ENCODE assay signal across 10 cellular contexts in the genomic region with DNA sequence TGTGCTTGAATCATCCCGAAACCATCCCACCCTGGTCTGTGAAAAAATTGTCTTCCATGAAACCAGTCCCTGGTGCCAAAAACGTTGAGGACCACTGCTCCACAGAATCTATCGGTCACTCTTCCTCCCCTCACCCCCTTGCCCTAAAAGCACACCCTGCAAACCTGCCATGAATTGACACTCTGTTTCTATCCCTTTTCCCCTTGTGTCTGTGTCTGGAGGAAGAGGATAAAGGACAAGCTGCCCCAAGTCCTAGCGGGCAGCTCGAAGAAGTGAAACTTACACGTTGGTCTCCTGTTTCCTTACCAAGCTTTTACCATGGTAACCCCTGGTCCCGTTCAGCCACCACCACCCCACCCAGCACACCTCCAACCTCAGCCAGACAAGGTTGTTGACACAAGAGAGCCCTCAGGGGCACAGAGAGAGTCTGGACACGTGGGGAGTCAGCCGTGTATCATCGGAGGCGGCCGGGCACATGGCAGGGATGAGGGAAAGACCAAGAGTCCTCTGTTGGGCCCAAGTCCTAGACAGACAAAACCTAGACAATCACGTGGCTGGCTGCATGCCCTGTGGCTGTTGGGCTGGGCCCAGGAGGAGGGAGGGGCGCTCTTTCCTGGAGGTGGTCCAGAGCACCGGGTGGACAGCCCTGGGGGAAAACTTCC. TPM values are rescaled to one million over a fixed set of nuclear protein-coding genes. Genes with fewer than 3 reads are reported as not detected.
A peak's percentile ranks its signal among the peaks of the same experiment; 100 is the strongest.
DNase-seq lines count a peak whose midpoint lies in the region; ATAC-seq and TF ChIP-seq lines count a peak whose summit lies in the region.
"Had no signal": no experiment of that assay in that cellular context is flagged by ENCODE, and none has a peak within 500 bp of the region (broad histone marks: within the 10 kb centered on the region; RNA-seq: fewer than 3 reads in every experiment).

No MANE protein-coding gene starts in this region.

- H3K27me3 Mint-ChIP-seq in T-helper 17 cell: peaks cover 83% of the 10 kb centered on the region
- H3K27me3 Mint-ChIP-seq in activated T-cell treated with anti-CD3 and anti-CD28 coated beads, Interleukin-2, amount 50 U/mL, for 24 hours: peaks cover 57% of the 10 kb centered on the region

- peak overlapping the region; percentile 84 for H3K4me3 Mint-ChIP-seq in T-helper 17 cell
- H3K4me3 Mint-ChIP-seq in activated T-cell treated with anti-CD3 and anti-CD28 coated beads, Interleukin-2, amount 50 U/mL, for 24 hours: no peak overlapping the region

- peaks cover 21 to 22% of the 10 kb centered on the region in 2 donors for H3K4me1 ChIP-seq in gastrocnemius medialis

- H3K9me3 Mint-ChIP-seq in activated T-cell treated with anti-CD3 and anti-CD28 coated beads, Interleukin-2, amount 50 U/mL, for 24 hours: no peaks in the 10 kb centered on the region

- H3K36me3 ChIP-seq in gastrocnemius medialis: no peaks in the 10 kb centered on the region

- H3K27me3 ChIP-seq in gastrocnemius medialis: peaks cover 9 to 22% (median 19%) of the 10 kb centered on the region in 3 donors

- TF ChIP-seq POLR2A in gastrocnemius medialis (IDR thresholded peaks at IDR 0.05): no peak

- H3K36me3 Mint-ChIP-seq in T-helper 17 cell (ENCODE audit: low read depth): peaks cover 14% of the 10 kb centered on the region
- H3K36me3 Mint-ChIP-seq in activated T-cell treated with anti-CD3 and anti-CD28 coated beads, Interleukin-2, amount 50 U/mL, for 24 hours (ENCODE audit: low read depth): no peaks in the 10 kb centered on the region

- in situ Hi-C loops in gastrocnemius medialis (cut with MboI; ENCODE audit: low sequenced_read_pairs in 4 of 4): no loop called here

- TF ChIP-seq CTCF in gastrocnemius medialis (IDR thresholded peaks at IDR 0.05 in 4 of 5, conservative IDR thresholded peaks at IDR 0.05 in 1 of 5): no peak

- peak overlapping the region; percentile 18 to 48 (median 34) for H3K4me3 ChIP-seq in gastrocnemius medialis

- H3K27ac Mint-ChIP-seq in T-helper 17 cell: peak overlapping the region; percentile 19
- no peak overlapping the region for H3K27ac Mint-ChIP-seq in activated T-cell treated with anti-CD3 and anti-CD28 coated beads, Interleukin-2, amount 50 U/mL, for 24 hours

- H3K9me3 ChIP-seq in T-helper 17 cell (ENCODE audit: control insufficient read depth, low read length, poor library complexity, severe bottlenecking): no peaks in the 10 kb centered on the region
- H3K9me3 ChIP-seq in gastrocnemius medialis: no peaks in the 10 kb centered on the region

- peak; percentile 52 for ATAC-seq in GM18511 (IDR thresholded peaks at IDR 0.05; ENCODE audit: unreplicated experiment)
- ATAC-seq in HG03108 (IDR thresholded peaks at IDR 0.05; ENCODE audit: unreplicated experiment): peak; percentile 53
- ATAC-seq in T-helper 17 cell: peak; percentile 30
- peak; percentile 7 to 8 for ATAC-seq in gastrocnemius medialis
- ATAC-seq in GM18870 (IDR thresholded peaks at IDR 0.05; ENCODE audit: unreplicated experiment): no peak
- ATAC-seq in HG03439 (IDR thresholded peaks at IDR 0.05; ENCODE audit: unreplicated experiment): no peak

- peak overlapping the region; percentile 68 to 82 (median 75) for H3K27ac ChIP-seq in gastrocnemius medialis

- H3K4me1 Mint-ChIP-seq in T-helper 17 cell: peaks cover 33% of the 10 kb centered on the region
- H3K4me1 Mint-ChIP-seq in activated T-cell treated with anti-CD3 and anti-CD28 coated beads, Interleukin-2, amount 50 U/mL, for 24 hours (ENCODE audit: low read depth): peaks cover 35% of the 10 kb centered on the region

- intact Hi-C loops in cardiac septum (cut with DNase I): no loop called here
- intact Hi-C loops in gastrocnemius medialis (cut with DNase I; ENCODE audit: low total_unique reads): no loop called here

- DNase-seq in T-helper 17 cell (no peak), cardiac septum (ENCODE audit: low spot score) (peak; percentile 83), gastrocnemius medialis (peak; percentile 16 to 56)
- DNase-seq in activated T-cell treated with anti-CD3 and anti-CD28 coated beads, Interleukin-2, amount 50 U/mL, for 24 hours: no peak

RNA-seq across cellular contexts. Expression of a gene that starts 0.8 kb away (rescaled TPM):
- total RNA-seq in T-helper 17 cell (1 to 10 TPM in 1 of 2 donors, under 1 TPM in 1; 0.32 to 2.5 TPM), cardiac septum (27.2 TPM), gastrocnemius medialis (10 to 100 TPM in 3 of 4 donors, 1 to 10 TPM in 1; 5.9 to 21.7 (median 12.3) TPM)

RNA-seq across cellular contexts. Expression of a gene that starts 28.2 kb away (rescaled TPM):
- 10 to 100 TPM in 1 of 2 donors, 1 to 10 TPM in 1; 9.7 to 11.7 TPM for total RNA-seq in T-helper 17 cell
- total RNA-seq in cardiac septum: 12.1 TPM
- 10 to 100 TPM in 3 of 4 donors, 1 to 10 TPM in 1; 5.5 to 24.4 (median 15.6) TPM for total RNA-seq in gastrocnemius medialis

RNA-seq across cellular contexts. Expression of a gene that starts 39.2 kb away (rescaled TPM):
- not detected for total RNA-seq in T-helper 17 cell
- total RNA-seq in cardiac septum: 0.08 TPM
- total RNA-seq in gastrocnemius medialis: not detected
- total RNA-seq: lung microvascular endothelial cell had no signal

RNA-seq across cellular contexts. Expression of a gene that starts 40.8 kb away (rescaled TPM):
- total RNA-seq in T-helper 17 cell (10 to 100 TPM; 38.4 to 46.6 TPM), cardiac septum (16.6 TPM), gastrocnemius medialis (10 to 100 TPM in 1 of 4 donors, 1 to 10 TPM in 3; 4.2 to 11.4 (median 6.9) TPM)

RNA-seq across cellular contexts. Expression of a gene that starts 54.0 kb away (rescaled TPM):
- not detected for total RNA-seq in T-helper 17 cell
- not detected for total RNA-seq in cardiac septum
- total RNA-seq in gastrocnemius medialis: not detected
- total RNA-seq: lung microvascular endothelial cell, NCI-H460 had no signal

Comparison
In these comparisons a context has a peak if more than half of its experiments do, and no peak if none do; other contexts are left out.
1. ATAC-seq: peak in GM18511 (single experiment), HG03108 (single experiment), T-helper 17 cell (single experiment) and gastrocnemius medialis (2 of 2); none in GM18870 (single experiment) and HG03439 (single experiment).
2. DNase-seq: peak in cardiac septum (single experiment) and gastrocnemius medialis (2 of 2); none in T-helper 17 cell (0 of 3) and activated T-cell treated with anti-CD3 and anti-CD28 coated beads, Interleukin-2, amount 50 U/mL, for 24 hours (single experiment).